Comparison of ENCODE assay signal across 8 cellular contexts in the genomic region with DNA sequence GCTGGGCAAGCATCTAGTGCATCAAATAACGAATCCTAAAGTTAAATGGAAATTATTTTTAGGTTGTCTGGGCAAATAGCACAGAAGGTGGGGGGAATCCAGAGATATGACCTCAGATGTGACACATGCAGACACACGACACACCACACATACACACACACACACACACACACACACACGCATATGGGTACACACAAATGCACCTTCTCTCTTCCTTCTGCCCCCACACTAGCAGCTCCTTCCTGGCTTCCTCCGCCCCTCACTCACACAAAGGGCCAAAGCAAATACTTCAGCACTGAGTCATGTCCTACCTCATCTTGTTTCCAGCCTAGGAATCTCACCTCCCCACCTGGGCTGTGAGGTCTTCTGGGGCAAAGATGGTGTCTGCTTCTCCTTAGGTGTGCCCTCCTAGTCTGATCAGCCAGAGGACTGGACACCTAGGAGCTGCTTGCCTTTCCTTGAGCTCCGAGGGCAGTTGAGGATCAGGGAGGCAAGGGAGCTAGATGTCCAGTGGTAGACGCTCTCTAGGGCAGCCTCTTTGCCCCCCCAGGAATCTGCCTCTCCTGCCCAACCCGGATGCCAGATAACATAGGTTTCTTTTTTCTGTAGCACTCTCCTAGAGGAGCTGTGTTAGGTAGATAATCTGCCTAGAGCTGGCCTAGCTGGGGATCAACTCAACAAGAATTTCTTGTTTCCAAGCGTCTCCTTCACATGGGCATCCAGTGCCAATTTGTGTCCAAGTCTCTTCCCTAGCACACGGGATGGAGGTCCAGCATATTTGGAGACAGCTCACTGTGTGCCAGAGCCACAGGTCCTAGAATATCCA. TPM values are rescaled to one million over a fixed set of nuclear protein-coding genes. Genes with fewer than 3 reads are reported as not detected.
DNase-seq lines count a peak whose midpoint lies in the region; ATAC-seq, FAIRE-seq and TF ChIP-seq lines count a peak whose summit lies in the region.

No MANE protein-coding gene starts in this region.

- no peaks in the 10 kb centered on the region for H3K36me3 ChIP-seq in cardiac muscle cell
- H3K36me3 ChIP-seq in K562 (ENCODE audit: control insufficient read depth, insufficient read depth, low read length) = no peaks in the 10 kb centered on the region
- H3K36me3 ChIP-seq in mucosa of stomach (ENCODE audit: control insufficient read depth, insufficient read depth, low read length) = no peaks in the 10 kb centered on the region
- H3K36me3 ChIP-seq in vagina = no peaks in the 10 kb centered on the region

- H3K4me3 ChIP-seq in cardiac muscle cell (no peak overlapping the region), K562 (no peak overlapping the region), mucosa of stomach (ENCODE audit: low read length) (no peak overlapping the region), vagina (no peak overlapping the region)

- no peaks in the 10 kb centered on the region for H3K79me2 ChIP-seq in K562 (ENCODE audit: control insufficient read depth, insufficient read depth, low read length)

- POLR2A ChIA-PET in K562 (lab: Yijun Ruan, JAX) = interaction anchor here (0.7 to 1.8 kb wide), 9 partner anchors 9 to 136 kb away, joined by 3 to 6 read pairs (median 4); no protein-coding TSS in a partner anchor

- no peaks in the 10 kb centered on the region for H3K9me1 ChIP-seq in K562 (ENCODE audit: control insufficient read depth, insufficient read depth, low read length)

- CTCF ChIA-PET in K562 (lab: Yijun Ruan, JAX; ENCODE audit: low intra/inter-chr PET ratio) = no interaction called here

- no peak for TF ChIP-seq EP300 in K562 (IDR thresholded peaks at IDR 0.05; ENCODE audit: low read length)

- TF ChIP-seq RAD21 in K562 (CRISPR knock-in tag; conservative IDR thresholded peaks at IDR 0.05 in 1 of 2, IDR thresholded peaks at IDR 0.05 in 1 of 2) = no peak

- WGBS in K562 (ENCODE audit: insufficient coverage, low coverage, missing lambda C conversion rate) = 30% methylated on average over 9 of the region's 9 CpGs

- ATAC-seq in Right ventricle myocardium superior (ENCODE audit: poor library complexity) (no peak), K562 (peak; percentile 13), HG02970 (IDR thresholded peaks at IDR 0.05; ENCODE audit: low FRiP score, unreplicated experiment) (no peak)

- no peak for TF ChIP-seq POLR2A in K562 (conservative IDR thresholded peaks at IDR 0.05)
- no peak for TF ChIP-seq POLR2A in vagina (IDR thresholded peaks at IDR 0.05)

- peak overlapping the region; percentile 37 to 83; a peak in 1 of 4 replicates for H3K9ac ChIP-seq in K562 (ENCODE audit: insufficient read depth in 1 of 2, low read depth in 2 of 2, low read length in 2 of 2)
- H3K9ac ChIP-seq in mucosa of stomach (ENCODE audit: low read length) = peak overlapping the region; percentile 48

- peak overlapping the region; percentile 34; the same call in 1 of the 2 replicates for H3K4me2 ChIP-seq in K562 (ENCODE audit: insufficient read depth, low read length)

- no TSS peak for BruUV-seq in K562 (replicated peaks; lab: Mats Ljungman, UMichigan)

- in situ Hi-C loops in K562 (cut with MboI) = loop anchor here (5.0 kb wide), 1 partner anchor 99 kb away; a partner anchor contains a TSS

- H3K27me3 ChIP-seq in cardiac muscle cell (no peaks in the 10 kb centered on the region), K562 (ENCODE audit: control insufficient read depth in 2 of 2, insufficient read depth in 2 of 2, low read length in 2 of 2) (no peaks in the 10 kb centered on the region), mucosa of stomach (ENCODE audit: control insufficient read depth, insufficient read depth, low read length) (no peaks in the 10 kb centered on the region), vagina (no peaks in the 10 kb centered on the region)

- FAIRE-seq in K562 (lab: Jason Lieb, UNC) = peak; percentile 63

- no peak for TF ChIP-seq CTCF in cardiac muscle cell (IDR thresholded peaks at IDR 0.05; ENCODE audit: low read depth, low read length)
- no peak for TF ChIP-seq CTCF in K562 (IDR thresholded peaks at IDR 0.05 in 2 of 3, conservative IDR thresholded peaks at IDR 0.05 in 1 of 3; ENCODE audit: insufficient read depth in 2 of 3, low read depth in 1 of 3, low read length in 3 of 3)
- TF ChIP-seq CTCF in vagina (IDR thresholded peaks at IDR 0.05) = no peak

- no peaks in the 10 kb centered on the region for H3K9me3 ChIP-seq in cardiac muscle cell (ENCODE audit: low read depth)
- H3K9me3 ChIP-seq in K562 (replicated peaks; ENCODE audit: control insufficient read depth, insufficient read depth, low read depth, low read length) = no peaks in the 10 kb centered on the region
- no peaks in the 10 kb centered on the region for H3K9me3 ChIP-seq in mucosa of stomach (ENCODE audit: control insufficient read depth, low read length)
- no peaks in the 10 kb centered on the region for H3K9me3 ChIP-seq in vagina

- peak overlapping the region; percentile 78 for H2AFZ ChIP-seq in K562 (ENCODE audit: low read depth, low read length)

- H3K27ac ChIP-seq in cardiac muscle cell (peak overlapping the region; percentile 64), K562 (ENCODE audit: extremely low read depth, low read depth, low read length) (peak overlapping the region; percentile 57; the same call in 2 of the 3 replicates), vagina (peak overlapping the region; percentile 33)

- peak in 1 of 2 donors; percentile 40 for DNase-seq in cardiac muscle cell (ENCODE audit: low read depth in 1 of 2, low spot score in 1 of 2)
- no peak for DNase-seq in Right ventricle myocardium superior
- peak in 1 of 4 experiments; percentile 46 for DNase-seq in K562 (ENCODE audit: extremely low read depth in 1 of 4, low spot score in 3 of 4)
- no peak for DNase-seq in vagina (ENCODE audit: extremely low spot score in 2 of 2)
- DNase-seq in cerebellar nuclear complex (lab: John Stamatoyannopoulos, UW) = no peak
- DNase-seq in DMS79 (lab: John Stamatoyannopoulos, UW) = no peak

- intact Hi-C loops in Right ventricle myocardium superior (cut with DNase I) (no loop called here), K562 (cut with micrococcal nuclease) (loop anchor here (5.0 kb wide), 1 partner anchor 99 kb away; a partner anchor contains a TSS), vagina (cut with DNase I) (loop anchor here (5.0 kb wide), 1 partner anchor 44 kb away; no protein-coding TSS in a partner anchor)

- no peaks in the 10 kb centered on the region for H4K20me1 ChIP-seq in K562 (replicated peaks; ENCODE audit: control insufficient read depth, insufficient read depth, low read length)

- H3K4me1 ChIP-seq in cardiac muscle cell (ENCODE audit: low read depth) (peaks cover 25% of the 10 kb centered on the region), K562 (replicated peaks in 1 of 2; ENCODE audit: control insufficient read depth in 2 of 2, insufficient read depth in 2 of 2, low read length in 2 of 2) (peaks cover 35 to 41% of the 10 kb centered on the region in 2 experiments), mucosa of stomach (ENCODE audit: control insufficient read depth, insufficient read depth, low read length) (peaks cover 64% of the 10 kb centered on the region), vagina (peaks cover 26% of the 10 kb centered on the region)

TF ChIP-seq in K562, 482 proteins besides CTCF, POLR2A, EP300 and RAD21 (continues in another document):
- peak; percentile 23; the same call in 1 of the 2 replicates for TF ChIP-seq ATF7 (IDR thresholded peaks at IDR 0.05)
- TF ChIP-seq, protein P1, sequence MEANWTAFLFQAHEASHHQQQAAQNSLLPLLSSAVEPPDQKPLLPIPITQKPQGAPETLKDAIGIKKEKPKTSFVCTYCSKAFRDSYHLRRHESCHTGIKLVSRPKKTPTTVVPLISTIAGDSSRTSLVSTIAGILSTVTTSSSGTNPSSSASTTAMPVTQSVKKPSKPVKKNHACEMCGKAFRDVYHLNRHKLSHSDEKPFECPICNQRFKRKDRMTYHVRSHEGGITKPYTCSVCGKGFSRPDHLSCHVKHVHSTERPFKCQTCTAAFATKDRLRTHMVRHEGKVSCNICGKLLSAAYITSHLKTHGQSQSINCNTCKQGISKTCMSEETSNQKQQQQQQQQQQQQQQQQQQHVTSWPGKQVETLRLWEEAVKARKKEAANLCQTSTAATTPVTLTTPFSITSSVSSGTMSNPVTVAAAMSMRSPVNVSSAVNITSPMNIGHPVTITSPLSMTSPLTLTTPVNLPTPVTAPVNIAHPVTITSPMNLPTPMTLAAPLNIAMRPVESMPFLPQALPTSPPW (CRISPR knock-in tag; IDR thresholded peaks at IDR 0.05) = 0 out of 2 replicates have a peak, but pooled peaks have one; percentile 12
- 0 out of 2 replicates have a peak, but pooled peaks have one; percentile 23 for TF ChIP-seq CTBP1 (IDR thresholded peaks at IDR 0.05; ENCODE audit: borderline replicate concordance)
- TF ChIP-seq HDAC1 (IDR thresholded peaks at IDR 0.05) = peak in 1 of 2 experiments; percentile 36; a peak in 1 of 4 replicates
- TF ChIP-seq SMARCA4 (IDR thresholded peaks at IDR 0.05) = peak; percentile 74
- TF ChIP-seq TEAD4 (IDR thresholded peaks at IDR 0.05; ENCODE audit: low read length) = peak; percentile 43; the same call in 1 of the 2 replicates
- TF ChIP-seq TEAD4 (CRISPR knock-in tag; IDR thresholded peaks at IDR 0.05; ENCODE audit: borderline replicate concordance) = no peak

RNA-seq across cellular contexts. Expression of a gene that starts 14.3 kb away (rescaled TPM):
- total RNA-seq in cardiac muscle cell (12.9 and 17.8 TPM in 2 replicates), Right ventricle myocardium superior (25.9 TPM), K562 (2014; rRNA removed) (14.5 and 22.8 TPM in 2 replicates), K562 (2014; rRNA removed; fragmentation: Illumina TruSeq; extraction: Trizol) (6.9 and 8.3 TPM in 2 replicates), K562 (2015; rRNA removed; fragmentation: Illumina TruSeq; extraction: Trizol) (13.7 and 14.1 TPM in 2 replicates), K562 (2021) (22.2 and 23.3 TPM in 2 replicates), vagina (35.4 TPM)
- polyA plus RNA-seq in cardiac muscle cell (2.8 and 11.3 TPM in 2 replicates), K562 (2011; rRNA removed) (8.8 and 9.4 TPM in 2 replicates), K562 (2014; fragmentation: Illumina TruSeq; extraction: Trizol) (9.1 and 10.9 TPM in 2 replicates), K562 (2014; fragmentation: Nextera tagmentation; extraction: Ambion mirVana) (under 1 TPM; 0.50 to 0.55 TPM), K562 (2014; rRNA removed) (6.0 and 10.8 TPM in 2 replicates)
- total RNA-seq in K562 (2011; cell fraction: chromatin; rRNA removed; ENCODE audit: low replicate concordance) = 12.7 and 26.6 TPM in 2 replicates
- 12.9 and 14.5 TPM in 2 replicates for total RNA-seq in K562 (2011; cell fraction: nucleolus; rRNA removed)
- 7.6 and 9.2 TPM in 2 replicates for total RNA-seq in K562 (2011; cell fraction: nucleoplasm; rRNA removed)
- 7.8 and 14.9 TPM in 2 replicates for polyA plus RNA-seq in K562 (2011; cell fraction: cytosol; rRNA removed)
- 10.6 and 18.6 TPM in 2 replicates for polyA plus RNA-seq in K562 (2011; cell fraction: nucleus; rRNA removed)
- polyA plus RNA-seq in K562 (2012) = 9.5 and 15.4 TPM in 2 replicates
- 11.5 and 14.4 TPM in 2 replicates for polyA minus RNA-seq in K562 (2011; rRNA and poly(A)+ RNA removed)
- polyA minus RNA-seq in K562 (2011; cell fraction: cytosol; rRNA and poly(A)+ RNA removed) = 13.0 and 13.2 TPM in 2 replicates
- 9.4 TPM in 2 replicates for polyA minus RNA-seq in K562 (2011; cell fraction: nucleus; rRNA and poly(A)+ RNA removed)
